ENCODE assay signal across 1 cellular context in the genomic region with DNA sequence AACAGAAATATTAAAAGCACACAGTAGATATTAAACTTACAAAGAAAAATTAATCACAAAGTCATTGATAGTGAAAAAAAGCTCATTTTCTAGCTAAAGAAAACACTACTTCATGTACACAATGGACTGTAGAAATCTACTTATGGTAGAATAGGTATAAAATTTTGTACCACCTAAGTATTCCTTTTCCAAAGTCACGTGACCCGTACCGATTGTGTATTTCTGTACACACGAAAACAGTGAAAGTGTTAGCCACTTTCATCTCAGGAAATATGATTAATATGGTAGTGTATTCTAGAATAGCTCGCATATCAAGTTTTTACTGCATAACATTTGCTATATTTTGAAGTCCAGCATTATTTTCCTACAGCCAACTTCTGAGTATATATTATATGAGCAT.
TF ChIP-seq lines count a peak whose summit lies in the region.

No MANE protein-coding gene starts in this region.

TF ChIP-seq in HepG2, 621 proteins besides CTCF, POLR2A, EP300 and RAD21 (continued from another document):
- TF ChIP-seq, protein P1, sequence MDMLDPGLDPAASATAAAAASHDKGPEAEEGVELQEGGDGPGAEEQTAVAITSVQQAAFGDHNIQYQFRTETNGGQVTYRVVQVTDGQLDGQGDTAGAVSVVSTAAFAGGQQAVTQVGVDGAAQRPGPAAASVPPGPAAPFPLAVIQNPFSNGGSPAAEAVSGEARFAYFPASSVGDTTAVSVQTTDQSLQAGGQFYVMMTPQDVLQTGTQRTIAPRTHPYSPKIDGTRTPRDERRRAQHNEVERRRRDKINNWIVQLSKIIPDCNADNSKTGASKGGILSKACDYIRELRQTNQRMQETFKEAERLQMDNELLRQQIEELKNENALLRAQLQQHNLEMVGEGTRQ (IDR thresholded peaks at IDR 0.05; ENCODE audit: low read depth, low read length): 0 out of 2 replicates have a peak, but pooled peaks have one; percentile 37
- TF ChIP-seq, protein P1 (CRISPR knock-in tag; IDR thresholded peaks at IDR 0.05; ENCODE audit: borderline replicate concordance): no peak
